Comparison of ENCODE assay signal across 8 cellular contexts in genomic region chr19:18364826-18365528, GRCh38. TPM values are rescaled to one million over a fixed set of nuclear protein-coding genes. Genes with fewer than 3 reads are reported as not detected.
A peak's percentile ranks its signal among the peaks of the same experiment; 100 is the strongest.
DNase-seq lines count a peak whose midpoint lies in the region; ATAC-seq and TF ChIP-seq lines count a peak whose summit lies in the region.

No MANE protein-coding gene starts in this region.

- no peaks in the 10 kb centered on the region for H3K9me2 ChIP-seq in GM23338 (ENCODE audit: insufficient read depth)

- no peaks in the 10 kb centered on the region for H4K20me1 ChIP-seq in GM23338 (replicated peaks; ENCODE audit: insufficient read depth)

- H2AFZ ChIP-seq in GM23338 = no peak overlapping the region

- H3K4me3 Mint-ChIP-seq in GM23338 = no peak overlapping the region

- peaks cover 27% of the 10 kb centered on the region for H3K4me1 ChIP-seq in GM23338 (ENCODE audit: insufficient read depth)
- H3K4me1 ChIP-seq in transverse colon = peaks cover 9 to 29% (median 23%) of the 10 kb centered on the region in 4 donors

- peaks cover 19% of the 10 kb centered on the region for H3F3A ChIP-seq in GM23338 (replicated peaks; ENCODE audit: low read depth)

- H3K36me3 Mint-ChIP-seq in GM23338 (ENCODE audit: low read depth) = peaks cover 56% of the 10 kb centered on the region

- no peaks in the 10 kb centered on the region for H3K27me3 ChIP-seq in GM23338 (ENCODE audit: insufficient read depth)
- H3K27me3 ChIP-seq in transverse colon = no peaks in the 10 kb centered on the region

- peak; percentile 61 for TF ChIP-seq EP300 in transverse colon (IDR thresholded peaks at IDR 0.05; ENCODE audit: low read depth)

- H3K9me3 Mint-ChIP-seq in GM23338 = peaks cover 5% of the 10 kb centered on the region; the same call in 2 of the 3 replicates

- H3K4me2 ChIP-seq in GM23338 = 0 out of 2 replicates have a peak overlapping the region, but pooled peaks have one; percentile 49

- peak; percentile 53 for ATAC-seq in GM23338
- peak; percentile 62 for ATAC-seq in left lobe of liver
- no peak for ATAC-seq in HG03342 (IDR thresholded peaks at IDR 0.05; ENCODE audit: unreplicated experiment)

- H3K36me3 ChIP-seq in GM23338 (ENCODE audit: insufficient read depth) = no peaks in the 10 kb centered on the region
- peaks cover 0 to 22% (median 2%) of the 10 kb centered on the region in 4 donors for H3K36me3 ChIP-seq in transverse colon

- intact Hi-C loops in transverse colon (cut with DNase I; ENCODE audit: low total_unique reads) = no loop called here

- H3K27ac ChIP-seq in GM23338 (ENCODE audit: low read depth) (peak overlapping the region; percentile 97), transverse colon (peak overlapping the region; percentile 82 to 87 (median 84))

- H3K79me2 ChIP-seq in GM23338 (replicated peaks; ENCODE audit: insufficient read depth) = no peaks in the 10 kb centered on the region

- in situ Hi-C loops in transverse colon (cut with MboI; ENCODE audit: low pct_ligation_motif_present in 1 of 4, low pct_unique_long_range_greater_than_20kb in 1 of 4, low sequenced_read_pairs in 3 of 4) = no loop called here

- no peak for TF ChIP-seq POLR2A in transverse colon (IDR thresholded peaks at IDR 0.05)

- H3K27me3 Mint-ChIP-seq in GM23338 (ENCODE audit: insufficient read depth, low read depth, poor library complexity) = peaks cover 16% of the 10 kb centered on the region

- peaks cover 35% of the 10 kb centered on the region for H3K4me1 Mint-ChIP-seq in GM23338

- TF ChIP-seq CTCF in GM23338 (conservative IDR thresholded peaks at IDR 0.05; ENCODE audit: low read depth in 2 of 2) (no peak), transverse colon (IDR thresholded peaks at IDR 0.05) (no peak)

- peak; percentile 65 for DNase-seq in 8988T
- peak; percentile 78 for DNase-seq in GM23338 (ENCODE audit: low spot score)
- DNase-seq in NOMO-1 treated with DMSO at 0.1 percent for 48 hours (lab: John Stamatoyannopoulos, UW; ENCODE audit: unreplicated experiment) = peak; percentile 60
- peak; percentile 83 for DNase-seq in cerebellar cortex (ENCODE audit: low spot score)
- DNase-seq in left lobe of liver (ENCODE audit: low spot score) = peak; percentile 75
- DNase-seq in transverse colon = peak; percentile 90
- DNase-seq in mesenteric fat pad (ENCODE audit: low spot score) = no peak

- H3K4me3 ChIP-seq in GM23338 = no peak overlapping the region
- no peak overlapping the region for H3K4me3 ChIP-seq in transverse colon

- 4 to 15% methylated on average over 2 to 15 of the region's 15 CpGs for WGBS in transverse colon (ENCODE audit: low coverage in 1 of 2), 2 donors

- H3K27ac Mint-ChIP-seq in GM23338 = peak overlapping the region; percentile 98

- H3K9me3 ChIP-seq in transverse colon = no peaks in the 10 kb centered on the region

TF ChIP-seq in GM23338, 12 proteins besides CTCF, POLR2A, EP300 and RAD21 (continues in another document):
- no peak for TF ChIP-seq EZH2 (IDR thresholded peaks at IDR 0.05; ENCODE audit: low read depth, unreplicated experiment)
- TF ChIP-seq REST (IDR thresholded peaks at IDR 0.05; ENCODE audit: unreplicated experiment) = no peak
- TF ChIP-seq ZNF331 (CRISPR knock-in tag; IDR thresholded peaks at IDR 0.05; ENCODE audit: low read depth) = no peak
- TF ChIP-seq STAT1 (IDR thresholded peaks at IDR 0.05; ENCODE audit: unreplicated experiment) = no peak
- TF ChIP-seq NANOG (IDR thresholded peaks at IDR 0.05; ENCODE audit: borderline replicate concordance) = no peak
- no peak for TF ChIP-seq JUNB (IDR thresholded peaks at IDR 0.05; ENCODE audit: unreplicated experiment)
- no peak for TF ChIP-seq CREB1 (CRISPR knock-in tag; IDR thresholded peaks at IDR 0.05; ENCODE audit: low read depth)

RNA-seq across cellular contexts. Expression of gene GDF15, which starts 21.0 kb away (rescaled TPM):
- total RNA-seq in GM23338 (2014; rRNA removed; shearing (Covaris generic)) = 15.7 and 19.8 TPM in 2 replicates
- 12.6 and 18.3 TPM in 2 replicates for polyA plus RNA-seq in GM23338 (2016; fragmentation: Nextera tagmentation; extraction: Ambion mirVana)
- total RNA-seq in left lobe of liver (3.2 TPM), transverse colon (10 to 100 TPM; 36.3 to 77.0 (median 58.9) TPM), mesenteric fat pad (5.9 TPM)

RNA-seq across cellular contexts. Expression of gene PGPEP1, which starts 24.6 kb away (rescaled TPM):
- total RNA-seq in GM23338 (2014; rRNA removed; shearing (Covaris generic)) = 18.9 and 27.6 TPM in 2 replicates
- polyA plus RNA-seq in GM23338 (2016; fragmentation: Nextera tagmentation; extraction: Ambion mirVana) = 15.5 and 19.4 TPM in 2 replicates
- total RNA-seq in left lobe of liver (62.4 TPM), transverse colon (100 to 1,000 TPM in 1 of 4 donors, 10 to 100 TPM in 3; 59.7 to 110 (median 73.0) TPM), mesenteric fat pad (48.7 TPM)

RNA-seq across cellular contexts. Expression of gene LRRC25, which starts 32.4 kb away (rescaled TPM):
- total RNA-seq in GM23338 (2014; rRNA removed; shearing (Covaris generic)) = 0.17 TPM in 1 of 2 replicates, not detected in the other
- 0.14 and 0.24 TPM in 2 replicates for polyA plus RNA-seq in GM23338 (2016; fragmentation: Nextera tagmentation; extraction: Ambion mirVana)
- total RNA-seq in left lobe of liver (2.2 TPM), transverse colon (1 to 10 TPM in 3 of 4 donors, not detected in 1; 3.3 to 4.9 (median 4.1) TPM), mesenteric fat pad (19.3 TPM)

RNA-seq across cellular contexts. Expression of gene LSM4, which starts 42.1 kb away (rescaled TPM):
- total RNA-seq in GM23338 (2014; rRNA removed; shearing (Covaris generic)) = 511 and 591 TPM in 2 replicates
- 637 and 641 TPM in 2 replicates for polyA plus RNA-seq in GM23338 (2016; fragmentation: Nextera tagmentation; extraction: Ambion mirVana)
- total RNA-seq in left lobe of liver (53.3 TPM), transverse colon (100 to 1,000 TPM in 3 of 4 donors, 10 to 100 TPM in 1; 94.3 to 218 (median 175) TPM), mesenteric fat pad (68.4 TPM)

RNA-seq across cellular contexts. Expression of gene SSBP4, which starts 54.2 kb away (rescaled TPM):
- total RNA-seq in GM23338 (2014; rRNA removed; shearing (Covaris generic)) = 42.8 and 44.4 TPM in 2 replicates
- 47.9 and 52.0 TPM in 2 replicates for polyA plus RNA-seq in GM23338 (2016; fragmentation: Nextera tagmentation; extraction: Ambion mirVana)
- 18.4 TPM for total RNA-seq in left lobe of liver
- total RNA-seq in transverse colon = 10 to 100 TPM in 3 of 4 donors, 1 to 10 TPM in 1; 9.4 to 40.4 (median 32.2) TPM
- total RNA-seq in mesenteric fat pad = 63.3 TPM
